1 cellular context compared by ENCODE assay signal in genomic region chr11:71505001-71505400, GRCh38.
TF ChIP-seq lines count a peak whose summit lies in the region.

No MANE protein-coding gene starts in this region.

TF ChIP-seq in WTC11, 78 proteins besides CTCF, POLR2A, EP300 and RAD21 (continued from another document):
- no peak for TF ChIP-seq E2F4 (CRISPR knock-in tag; IDR thresholded peaks at IDR 0.05; ENCODE audit: borderline replicate concordance, low read depth)
- no peak for TF ChIP-seq ZNF425 (CRISPR knock-in tag; conservative IDR thresholded peaks at IDR 0.05)
- no peak for TF ChIP-seq HMGA2 (CRISPR knock-in tag; IDR thresholded peaks at IDR 0.05)
- TF ChIP-seq RORB (CRISPR knock-in tag; IDR thresholded peaks at IDR 0.05) = no peak
- TF ChIP-seq CREM (CRISPR knock-in tag; IDR thresholded peaks at IDR 0.05) = no peak
- no peak for TF ChIP-seq RELA (CRISPR knock-in tag; IDR thresholded peaks at IDR 0.05; ENCODE audit: borderline replicate concordance)
- TF ChIP-seq FOXK1 (CRISPR knock-in tag; IDR thresholded peaks at IDR 0.05) = no peak
- no peak for TF ChIP-seq TEAD1 (CRISPR knock-in tag; IDR thresholded peaks at IDR 0.05)
- TF ChIP-seq ZNF138 (CRISPR knock-in tag; conservative IDR thresholded peaks at IDR 0.05) = no peak
- TF ChIP-seq ATF1 (CRISPR knock-in tag; IDR thresholded peaks at IDR 0.05) = no peak
TF ChIP-seq in WTC11: peak in this region for 0.
